Comparison of ENCODE assay signal across 2 cellular contexts in the genomic region with DNA sequence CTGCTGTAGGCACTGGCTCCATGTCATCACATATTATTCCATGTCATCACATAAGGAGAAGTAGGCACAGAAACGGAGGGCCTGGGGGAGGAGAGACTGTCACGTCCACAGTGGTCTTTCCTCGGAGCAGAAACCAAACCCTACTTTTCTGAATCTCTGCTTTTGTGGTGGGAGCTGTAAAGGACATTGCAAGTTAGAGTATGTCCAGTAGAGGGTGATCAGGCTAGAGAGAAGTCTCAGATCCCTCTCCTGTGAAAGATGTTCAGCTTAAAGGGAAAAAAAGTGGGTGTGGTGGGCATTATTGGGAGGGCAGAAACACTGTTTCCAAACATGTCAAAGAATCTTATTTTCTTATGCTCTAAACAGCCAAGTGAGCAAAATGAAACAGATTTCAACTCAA.
TF ChIP-seq lines count a peak whose summit lies in the region.

No MANE protein-coding gene starts in this region.

TF ChIP-seq in GM23338, 12 proteins besides CTCF, POLR2A, EP300 and RAD21 (continues in another document):
- TF ChIP-seq POLR2AphosphoS5 (IDR thresholded peaks at IDR 0.05; ENCODE audit: low read depth), result no peak
- TF ChIP-seq, protein P1, sequence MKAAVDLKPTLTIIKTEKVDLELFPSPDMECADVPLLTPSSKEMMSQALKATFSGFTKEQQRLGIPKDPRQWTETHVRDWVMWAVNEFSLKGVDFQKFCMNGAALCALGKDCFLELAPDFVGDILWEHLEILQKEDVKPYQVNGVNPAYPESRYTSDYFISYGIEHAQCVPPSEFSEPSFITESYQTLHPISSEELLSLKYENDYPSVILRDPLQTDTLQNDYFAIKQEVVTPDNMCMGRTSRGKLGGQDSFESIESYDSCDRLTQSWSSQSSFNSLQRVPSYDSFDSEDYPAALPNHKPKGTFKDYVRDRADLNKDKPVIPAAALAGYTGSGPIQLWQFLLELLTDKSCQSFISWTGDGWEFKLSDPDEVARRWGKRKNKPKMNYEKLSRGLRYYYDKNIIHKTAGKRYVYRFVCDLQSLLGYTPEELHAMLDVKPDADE (IDR thresholded peaks at IDR 0.05), result no peak
- no peak for TF ChIP-seq CREB1 (CRISPR knock-in tag; IDR thresholded peaks at IDR 0.05; ENCODE audit: low read depth)
- no peak for TF ChIP-seq JUNB (IDR thresholded peaks at IDR 0.05; ENCODE audit: unreplicated experiment)
- no peak for TF ChIP-seq NANOG (IDR thresholded peaks at IDR 0.05; ENCODE audit: borderline replicate concordance)
- TF ChIP-seq EZH2 (IDR thresholded peaks at IDR 0.05; ENCODE audit: low read depth, unreplicated experiment), result no peak
- TF ChIP-seq STAT1 (IDR thresholded peaks at IDR 0.05; ENCODE audit: unreplicated experiment), result no peak
- TF ChIP-seq ZNF331 (CRISPR knock-in tag; IDR thresholded peaks at IDR 0.05; ENCODE audit: low read depth), result no peak
- TF ChIP-seq ZNF462 (CRISPR knock-in tag; IDR thresholded peaks at IDR 0.05), result no peak
- TF ChIP-seq, protein P2, sequence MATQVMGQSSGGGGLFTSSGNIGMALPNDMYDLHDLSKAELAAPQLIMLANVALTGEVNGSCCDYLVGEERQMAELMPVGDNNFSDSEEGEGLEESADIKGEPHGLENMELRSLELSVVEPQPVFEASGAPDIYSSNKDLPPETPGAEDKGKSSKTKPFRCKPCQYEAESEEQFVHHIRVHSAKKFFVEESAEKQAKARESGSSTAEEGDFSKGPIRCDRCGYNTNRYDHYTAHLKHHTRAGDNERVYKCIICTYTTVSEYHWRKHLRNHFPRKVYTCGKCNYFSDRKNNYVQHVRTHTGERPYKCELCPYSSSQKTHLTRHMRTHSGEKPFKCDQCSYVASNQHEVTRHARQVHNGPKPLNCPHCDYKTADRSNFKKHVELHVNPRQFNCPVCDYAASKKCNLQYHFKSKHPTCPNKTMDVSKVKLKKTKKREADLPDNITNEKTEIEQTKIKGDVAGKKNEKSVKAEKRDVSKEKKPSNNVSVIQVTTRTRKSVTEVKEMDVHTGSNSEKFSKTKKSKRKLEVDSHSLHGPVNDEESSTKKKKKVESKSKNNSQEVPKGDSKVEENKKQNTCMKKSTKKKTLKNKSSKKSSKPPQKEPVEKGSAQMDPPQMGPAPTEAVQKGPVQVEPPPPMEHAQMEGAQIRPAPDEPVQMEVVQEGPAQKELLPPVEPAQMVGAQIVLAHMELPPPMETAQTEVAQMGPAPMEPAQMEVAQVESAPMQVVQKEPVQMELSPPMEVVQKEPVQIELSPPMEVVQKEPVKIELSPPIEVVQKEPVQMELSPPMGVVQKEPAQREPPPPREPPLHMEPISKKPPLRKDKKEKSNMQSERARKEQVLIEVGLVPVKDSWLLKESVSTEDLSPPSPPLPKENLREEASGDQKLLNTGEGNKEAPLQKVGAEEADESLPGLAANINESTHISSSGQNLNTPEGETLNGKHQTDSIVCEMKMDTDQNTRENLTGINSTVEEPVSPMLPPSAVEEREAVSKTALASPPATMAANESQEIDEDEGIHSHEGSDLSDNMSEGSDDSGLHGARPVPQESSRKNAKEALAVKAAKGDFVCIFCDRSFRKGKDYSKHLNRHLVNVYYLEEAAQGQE (IDR thresholded peaks at IDR 0.05; ENCODE audit: unreplicated experiment), result no peak

TF ChIP-seq in GM12878, 131 proteins besides CTCF, POLR2A, EP300 and RAD21 (continues in another document):
- TF ChIP-seq, protein P3, sequence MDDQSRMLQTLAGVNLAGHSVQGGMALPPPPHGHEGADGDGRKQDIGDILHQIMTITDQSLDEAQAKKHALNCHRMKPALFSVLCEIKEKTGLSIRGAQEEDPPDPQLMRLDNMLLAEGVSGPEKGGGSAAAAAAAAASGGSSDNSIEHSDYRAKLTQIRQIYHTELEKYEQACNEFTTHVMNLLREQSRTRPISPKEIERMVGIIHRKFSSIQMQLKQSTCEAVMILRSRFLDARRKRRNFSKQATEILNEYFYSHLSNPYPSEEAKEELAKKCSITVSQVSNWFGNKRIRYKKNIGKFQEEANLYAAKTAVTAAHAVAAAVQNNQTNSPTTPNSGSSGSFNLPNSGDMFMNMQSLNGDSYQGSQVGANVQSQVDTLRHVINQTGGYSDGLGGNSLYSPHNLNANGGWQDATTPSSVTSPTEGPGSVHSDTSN (IDR thresholded peaks at IDR 0.05; ENCODE audit: insufficient replicate concordance, low read depth, low read length), result no peak
- TF ChIP-seq, protein P4, sequence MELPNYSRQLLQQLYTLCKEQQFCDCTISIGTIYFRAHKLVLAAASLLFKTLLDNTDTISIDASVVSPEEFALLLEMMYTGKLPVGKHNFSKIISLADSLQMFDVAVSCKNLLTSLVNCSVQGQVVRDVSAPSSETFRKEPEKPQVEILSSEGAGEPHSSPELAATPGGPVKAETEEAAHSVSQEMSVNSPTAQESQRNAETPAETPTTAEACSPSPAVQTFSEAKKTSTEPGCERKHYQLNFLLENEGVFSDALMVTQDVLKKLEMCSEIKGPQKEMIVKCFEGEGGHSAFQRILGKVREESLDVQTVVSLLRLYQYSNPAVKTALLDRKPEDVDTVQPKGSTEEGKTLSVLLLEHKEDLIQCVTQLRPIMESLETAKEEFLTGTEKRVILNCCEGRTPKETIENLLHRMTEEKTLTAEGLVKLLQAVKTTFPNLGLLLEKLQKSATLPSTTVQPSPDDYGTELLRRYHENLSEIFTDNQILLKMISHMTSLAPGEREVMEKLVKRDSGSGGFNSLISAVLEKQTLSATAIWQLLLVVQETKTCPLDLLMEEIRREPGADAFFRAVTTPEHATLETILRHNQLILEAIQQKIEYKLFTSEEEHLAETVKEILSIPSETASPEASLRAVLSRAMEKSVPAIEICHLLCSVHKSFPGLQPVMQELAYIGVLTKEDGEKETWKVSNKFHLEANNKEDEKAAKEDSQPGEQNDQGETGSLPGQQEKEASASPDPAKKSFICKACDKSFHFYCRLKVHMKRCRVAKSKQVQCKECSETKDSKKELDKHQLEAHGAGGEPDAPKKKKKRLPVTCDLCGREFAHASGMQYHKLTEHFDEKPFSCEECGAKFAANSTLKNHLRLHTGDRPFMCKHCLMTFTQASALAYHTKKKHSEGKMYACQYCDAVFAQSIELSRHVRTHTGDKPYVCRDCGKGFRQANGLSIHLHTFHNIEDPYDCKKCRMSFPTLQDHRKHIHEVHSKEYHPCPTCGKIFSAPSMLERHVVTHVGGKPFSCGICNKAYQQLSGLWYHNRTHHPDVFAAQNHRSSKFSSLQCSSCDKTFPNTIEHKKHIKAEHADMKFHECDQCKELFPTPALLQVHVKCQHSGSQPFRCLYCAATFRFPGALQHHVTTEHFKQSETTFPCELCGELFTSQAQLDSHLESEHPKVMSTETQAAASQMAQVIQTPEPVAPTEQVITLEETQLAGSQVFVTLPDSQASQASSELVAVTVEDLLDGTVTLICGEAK (IDR thresholded peaks at IDR 0.05; ENCODE audit: borderline replicate concordance), result no peak
- TF ChIP-seq ZSCAN29 (IDR thresholded peaks at IDR 0.05) (no peak), KLF5 (IDR thresholded peaks at IDR 0.05; ENCODE audit: partially characterized antibody) (no peak), ETV6 (conservative IDR thresholded peaks at IDR 0.05 in 1 of 2, IDR thresholded peaks at IDR 0.05 in 1 of 2; ENCODE audit: borderline replicate concordance in 1 of 2, low read depth in 1 of 2) (no peak), TAF1 (IDR thresholded peaks at IDR 0.05; ENCODE audit: borderline replicate concordance, low read depth, low read length) (no peak), PML (IDR thresholded peaks at IDR 0.05; ENCODE audit: low read length) (no peak), ZNF687 (IDR thresholded peaks at IDR 0.05) (no peak), MXI1 (IDR thresholded peaks at IDR 0.05; ENCODE audit: low read depth, low read length) (no peak), TARDBP (IDR thresholded peaks at IDR 0.05; ENCODE audit: borderline replicate concordance) (no peak), PRDM15 (CRISPR knock-in tag; IDR thresholded peaks at IDR 0.05) (no peak), NFXL1 (IDR thresholded peaks at IDR 0.05; ENCODE audit: borderline replicate concordance) (no peak), NFYA (IDR thresholded peaks at IDR 0.05; ENCODE audit: borderline replicate concordance, low read depth, low read length) (no peak), SP1 (IDR thresholded peaks at IDR 0.05; ENCODE audit: low read depth, low read length) (no peak), FOS (IDR thresholded peaks at IDR 0.05; ENCODE audit: borderline replicate concordance, extremely low read depth, insufficient read length) (no peak), FOXM1 (IDR thresholded peaks at IDR 0.05; ENCODE audit: low read depth, low read length) (no peak), MTA3 (IDR thresholded peaks at IDR 0.05; ENCODE audit: borderline replicate concordance, low read length) (no peak), SUZ12 (IDR thresholded peaks at IDR 0.05; ENCODE audit: unreplicated experiment) (no peak)
- TF ChIP-seq, protein P5, sequence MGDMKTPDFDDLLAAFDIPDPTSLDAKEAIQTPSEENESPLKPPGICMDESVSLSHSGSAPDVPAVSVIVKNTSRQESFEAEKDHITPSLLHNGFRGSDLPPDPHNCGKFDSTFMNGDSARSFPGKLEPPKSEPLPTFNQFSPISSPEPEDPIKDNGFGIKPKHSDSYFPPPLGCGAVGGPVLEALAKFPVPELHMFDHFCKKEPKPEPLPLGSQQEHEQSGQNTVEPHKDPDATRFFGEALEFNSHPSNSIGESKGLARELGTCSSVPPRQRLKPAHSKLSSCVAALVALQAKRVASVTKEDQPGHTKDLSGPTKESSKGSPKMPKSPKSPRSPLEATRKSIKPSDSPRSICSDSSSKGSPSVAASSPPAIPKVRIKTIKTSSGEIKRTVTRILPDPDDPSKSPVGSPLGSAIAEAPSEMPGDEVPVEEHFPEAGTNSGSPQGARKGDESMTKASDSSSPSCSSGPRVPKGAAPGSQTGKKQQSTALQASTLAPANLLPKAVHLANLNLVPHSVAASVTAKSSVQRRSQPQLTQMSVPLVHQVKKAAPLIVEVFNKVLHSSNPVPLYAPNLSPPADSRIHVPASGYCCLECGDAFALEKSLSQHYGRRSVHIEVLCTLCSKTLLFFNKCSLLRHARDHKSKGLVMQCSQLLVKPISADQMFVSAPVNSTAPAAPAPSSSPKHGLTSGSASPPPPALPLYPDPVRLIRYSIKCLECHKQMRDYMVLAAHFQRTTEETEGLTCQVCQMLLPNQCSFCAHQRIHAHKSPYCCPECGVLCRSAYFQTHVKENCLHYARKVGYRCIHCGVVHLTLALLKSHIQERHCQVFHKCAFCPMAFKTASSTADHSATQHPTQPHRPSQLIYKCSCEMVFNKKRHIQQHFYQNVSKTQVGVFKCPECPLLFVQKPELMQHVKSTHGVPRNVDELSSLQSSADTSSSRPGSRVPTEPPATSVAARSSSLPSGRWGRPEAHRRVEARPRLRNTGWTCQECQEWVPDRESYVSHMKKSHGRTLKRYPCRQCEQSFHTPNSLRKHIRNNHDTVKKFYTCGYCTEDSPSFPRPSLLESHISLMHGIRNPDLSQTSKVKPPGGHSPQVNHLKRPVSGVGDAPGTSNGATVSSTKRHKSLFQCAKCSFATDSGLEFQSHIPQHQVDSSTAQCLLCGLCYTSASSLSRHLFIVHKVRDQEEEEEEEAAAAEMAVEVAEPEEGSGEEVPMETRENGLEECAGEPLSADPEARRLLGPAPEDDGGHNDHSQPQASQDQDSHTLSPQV (IDR thresholded peaks at IDR 0.05), result no peak
